In genomic region chr17:32502710-32503109, GRCh38 we compare ENCODE assay signal across 11 cellular contexts. TPM values are rescaled to one million over a fixed set of nuclear protein-coding genes. Genes with fewer than 3 reads are reported as not detected.
DNase-seq lines count a peak whose midpoint lies in the region; ATAC-seq and TF ChIP-seq lines count a peak whose summit lies in the region.
"Had no signal": no experiment of that assay in that cellular context is flagged by ENCODE, and none has a peak within 500 bp of the region (broad histone marks: within the 10 kb centered on the region; RNA-seq: fewer than 3 reads in every experiment).

No MANE protein-coding gene starts in this region.

- CTCF ChIA-PET in CD4-positive, alpha-beta memory T cell (lab: Charles Lee; ENCODE audit: partially characterized antibody) = no interaction called here

- no peak for ATAC-seq in activated naive CD8-positive, alpha-beta T cell treated with anti-CD3 and anti-CD28 coated beads, Interleukin-2, amount 50 U/mL, for 24 hours
- ATAC-seq in HG02759 (IDR thresholded peaks at IDR 0.05; ENCODE audit: unreplicated experiment) (no peak), HG03139 (IDR thresholded peaks at IDR 0.05; ENCODE audit: unreplicated experiment) (no peak)

- peaks cover 0 to 5% of the 10 kb centered on the region in 2 donors for H3K36me3 Mint-ChIP-seq in CD4-positive, alpha-beta memory T cell
- peaks cover 2% of the 10 kb centered on the region for H3K36me3 Mint-ChIP-seq in activated naive CD8-positive, alpha-beta T cell treated with anti-CD3 and anti-CD28 coated beads, Interleukin-2, amount 50 U/mL, for 24 hours (ENCODE audit: low read depth)
- H3K36me3 Mint-ChIP-seq in nephron (ENCODE audit: low read depth) = no peaks in the 10 kb centered on the region

- H3K4me1 ChIP-seq in CD4-positive, alpha-beta memory T cell (ENCODE audit: insufficient read depth, low read length) = peaks cover 62% of the 10 kb centered on the region
- peaks cover 31% of the 10 kb centered on the region for H3K4me1 ChIP-seq in KMS-11 (ENCODE audit: low read depth, poor library complexity, severe bottlenecking)
- H3K4me1 ChIP-seq in Karpas-422 (ENCODE audit: low read length) = no peaks in the 10 kb centered on the region

- H3K9me2 ChIP-seq in Karpas-422 (replicated peaks; ENCODE audit: insufficient read depth, low read length) = no peaks in the 10 kb centered on the region

- no peak for DNase-seq in CD4-positive, alpha-beta memory T cell
- DNase-seq in activated naive CD8-positive, alpha-beta T cell treated with anti-CD3 and anti-CD28 coated beads, Interleukin-2, amount 50 U/mL, for 24 hours = no peak
- DNase-seq in substantia nigra (lab: John Stamatoyannopoulos, UW) = no peak
- no peak for DNase-seq in Karpas-422
- DNase-seq: effector CD8-positive, alpha-beta T cell; NCI-H1105 treated with DMSO at 0.1 percent for 48 hours; T1000 had no signal

- peak overlapping the region in 1 of 2 donors; percentile 16 for H3K4me3 ChIP-seq in CD4-positive, alpha-beta memory T cell (ENCODE audit: low read length in 2 of 2)
- H3K4me3 ChIP-seq in KMS-11 (IDR thresholded peaks at IDR 0.05; ENCODE audit: insufficient read depth, low read depth, low read length) (no peak overlapping the region), Karpas-422 (ENCODE audit: low read length) (no peak overlapping the region)

- no peaks in the 10 kb centered on the region for H3K27me3 Mint-ChIP-seq in CD4-positive, alpha-beta memory T cell
- no peaks in the 10 kb centered on the region for H3K27me3 Mint-ChIP-seq in activated naive CD8-positive, alpha-beta T cell treated with anti-CD3 and anti-CD28 coated beads, Interleukin-2, amount 50 U/mL, for 24 hours
- peaks cover 6% of the 10 kb centered on the region for H3K27me3 Mint-ChIP-seq in nephron (ENCODE audit: low read depth)

- H3K9ac ChIP-seq in KMS-11 (no peak overlapping the region), Karpas-422 (ENCODE audit: low read length) (no peak overlapping the region)

- intact Hi-C loops in CD4-positive, alpha-beta memory T cell (cut with micrococcal nuclease) = loop anchor here (1.0 to 2.0 kb wide), 3 partner anchors 12 to 17 kb away; partner anchors contain the start of gene CDK5R1

- H3K4me2 ChIP-seq in KMS-11 = peak overlapping the region; percentile 77
- no peak overlapping the region for H3K4me2 ChIP-seq in Karpas-422 (ENCODE audit: low read depth, low read length, poor library complexity, severe bottlenecking)

- POLR2A ChIA-PET in CD4-positive, alpha-beta memory T cell (lab: Charles Lee; ENCODE audit: partially characterized antibody) = interaction anchor here (1.4 to 3.2 kb wide), 6 partner anchors 11 to 21 kb away, joined by 5 to 40 read pairs (median 12); partner anchors contain the start of gene CDK5R1

- no peaks in the 10 kb centered on the region for H3K9me3 Mint-ChIP-seq in CD4-positive, alpha-beta memory T cell
- no peaks in the 10 kb centered on the region for H3K9me3 Mint-ChIP-seq in activated naive CD8-positive, alpha-beta T cell treated with anti-CD3 and anti-CD28 coated beads, Interleukin-2, amount 50 U/mL, for 24 hours
- H3K9me3 Mint-ChIP-seq in nephron = peaks cover 2% of the 10 kb centered on the region

- no peaks in the 10 kb centered on the region for H3K36me3 ChIP-seq in CD4-positive, alpha-beta memory T cell (ENCODE audit: insufficient read depth, low read length)
- H3K36me3 ChIP-seq in KMS-11 (ENCODE audit: insufficient read depth) (no peaks in the 10 kb centered on the region), Karpas-422 (ENCODE audit: insufficient read depth, low read length) (no peaks in the 10 kb centered on the region)

- H3K9me3 ChIP-seq in CD4-positive, alpha-beta memory T cell (ENCODE audit: control insufficient read depth in 1 of 2, low read length in 2 of 2) = no peaks in the 10 kb centered on the region
- no peaks in the 10 kb centered on the region for H3K9me3 ChIP-seq in Karpas-422 (ENCODE audit: low read length)

- H3K4me1 Mint-ChIP-seq in CD4-positive, alpha-beta memory T cell = peaks cover 46 to 61% (median 57%) of the 10 kb centered on the region in 4 donors
- peaks cover 68% of the 10 kb centered on the region for H3K4me1 Mint-ChIP-seq in activated naive CD8-positive, alpha-beta T cell treated with anti-CD3 and anti-CD28 coated beads, Interleukin-2, amount 50 U/mL, for 24 hours
- peaks cover 57% of the 10 kb centered on the region for H3K4me1 Mint-ChIP-seq in nephron

- H3K4me3 Mint-ChIP-seq in CD4-positive, alpha-beta memory T cell = peak overlapping the region in 6 of 8 donors; percentile 74 to 88 (median 79)
- H3K4me3 Mint-ChIP-seq in activated naive CD8-positive, alpha-beta T cell treated with anti-CD3 and anti-CD28 coated beads, Interleukin-2, amount 50 U/mL, for 24 hours = no peak overlapping the region
- peak overlapping the region in 1 of 3 experiments; percentile 34 for H3K4me3 Mint-ChIP-seq in nephron

- H4K20me1 ChIP-seq in KMS-11 (ENCODE audit: insufficient read depth) = no peaks in the 10 kb centered on the region
- no peaks in the 10 kb centered on the region for H4K20me1 ChIP-seq in Karpas-422 (ENCODE audit: insufficient read depth, low read depth, low read length)

- TF ChIP-seq CTCF in KMS-11 (conservative IDR thresholded peaks at IDR 0.05; ENCODE audit: low read depth, low read length) (no peak), nephron (IDR thresholded peaks at IDR 0.05; ENCODE audit: unreplicated experiment in 3 of 3) (no peak)

- H3K27ac Mint-ChIP-seq in CD4-positive, alpha-beta memory T cell = peak overlapping the region; percentile 95 to 99 (median 96)
- peak overlapping the region; percentile 84 for H3K27ac Mint-ChIP-seq in activated naive CD8-positive, alpha-beta T cell treated with anti-CD3 and anti-CD28 coated beads, Interleukin-2, amount 50 U/mL, for 24 hours
- H3K27ac Mint-ChIP-seq in nephron = peak overlapping the region; percentile 74 to 94 (median 83)

- H2AFZ ChIP-seq in KMS-11 (ENCODE audit: low read depth) (no peak overlapping the region), Karpas-422 (ENCODE audit: low read length) (no peak overlapping the region)

- H3K27ac ChIP-seq in CD4-positive, alpha-beta memory T cell (ENCODE audit: low read depth, low read length) = peak overlapping the region; percentile 73
- H3K27ac ChIP-seq in KMS-11 (peak overlapping the region; percentile 80; the same call in 1 of the 2 replicates), substantia nigra (ENCODE audit: low read depth, low read length, poor library complexity, severe bottlenecking) (no peak overlapping the region), Karpas-422 (ENCODE audit: low read length) (no peak overlapping the region)

- no peaks in the 10 kb centered on the region for H3K27me3 ChIP-seq in CD4-positive, alpha-beta memory T cell (ENCODE audit: insufficient read depth, low read length)
- H3K27me3 ChIP-seq in KMS-11 (ENCODE audit: insufficient read depth, low read depth) = no peaks in the 10 kb centered on the region
- no peaks in the 10 kb centered on the region for H3K27me3 ChIP-seq in Karpas-422 (ENCODE audit: low read length)

- no peaks in the 10 kb centered on the region for H3K79me2 ChIP-seq in KMS-11 (ENCODE audit: insufficient read depth, low read depth)
- no peaks in the 10 kb centered on the region for H3K79me2 ChIP-seq in Karpas-422 (ENCODE audit: low read length)

RNA-seq across cellular contexts. Expression of gene CDK5R1, which starts 15.9 kb away (rescaled TPM):
- 10 to 100 TPM; 20.6 to 21.2 TPM for total RNA-seq in CD4-positive, alpha-beta memory T cell
- polyA plus RNA-seq in CD4-positive, alpha-beta memory T cell = 10 to 100 TPM in 1 of 2 donors, 1 to 10 TPM in 1; 1.2 to 10.5 TPM
- 0.26 and 0.51 TPM in 2 replicates for total RNA-seq in Karpas-422 (2014; rRNA removed; shearing (Covaris generic); ENCODE audit: low replicate concordance)

RNA-seq across cellular contexts. Expression of gene PSMD11, which starts 58.4 kb away (rescaled TPM):
- total RNA-seq in CD4-positive, alpha-beta memory T cell = 10 to 100 TPM; 58.0 to 68.2 TPM
- polyA plus RNA-seq in CD4-positive, alpha-beta memory T cell = 100 to 1,000 TPM; 138 to 140 TPM
- 69.5 and 79.6 TPM in 2 replicates for total RNA-seq in Karpas-422 (2014; rRNA removed; shearing (Covaris generic); ENCODE audit: low replicate concordance)

Comparison
In these comparisons a context has a peak if more than half of its experiments do, and no peak if none do; other contexts are left out.
1. H3K27ac ChIP-seq: peak in CD4-positive, alpha-beta memory T cell (single experiment) and KMS-11 (single experiment); none in substantia nigra (single experiment) and Karpas-422 (single experiment).
2. RNA of gene CDK5R1, which starts 15.9 kb away (total RNA-seq): 20.6 to 21.2 TPM in CD4-positive, alpha-beta memory T cell; 0.26 to 0.51 TPM in Karpas-422; every median in the first group is over 10 times any median in the second.
3. Peak in every context shown above with its lines, with median percentiles within 50 percentile points of each other: H3K27ac Mint-ChIP-seq.